Comparison of ENCODE assay signal across 21 cellular contexts in genomic region chr12:90938451-90938850, GRCh38. TPM values are rescaled to one million over a fixed set of nuclear protein-coding genes. Genes with fewer than 3 reads are reported as not detected.
DNase-seq lines count a peak whose midpoint lies in the region; ATAC-seq, FAIRE-seq and TF ChIP-seq lines count a peak whose summit lies in the region.
"Had no signal": no experiment of that assay in that cellular context is flagged by ENCODE, and none has a peak within 500 bp of the region (broad histone marks: within the 10 kb centered on the region; RNA-seq: fewer than 3 reads in every experiment).

No MANE protein-coding gene starts in this region.

- intact Hi-C loops in Calu3 (cut with micrococcal nuclease; ENCODE audit: unreplicated experiment) = loop anchor here (10.0 kb wide), 1 partner anchor 754 kb away; no protein-coding TSS in a partner anchor

- no peaks in the 10 kb centered on the region for H3K27me3 ChIP-seq in BE2C
- H3K27me3 ChIP-seq: BLaER1 treated with 17β-estradiol and CSF1 and Interleukin-3, amounts not matched to agents 10 nM and 100 nM; body of pancreas had no signal

- no peaks in the 10 kb centered on the region for H3K36me3 ChIP-seq in BE2C
- H3K36me3 ChIP-seq: BLaER1 treated with 17β-estradiol and CSF1 and Interleukin-3, amounts not matched to agents 10 nM and 100 nM had no signal

- no peaks in the 10 kb centered on the region for H3K4me1 ChIP-seq in BE2C
- H3K4me1 ChIP-seq: BLaER1 treated with 17β-estradiol and CSF1 and Interleukin-3, amounts not matched to agents 10 nM and 100 nM; body of pancreas had no signal

- FAIRE-seq in RCC 7860 (lab: Jason Lieb, UNC) = peak; percentile 41
- FAIRE-seq: G401.6 had no signal

- H3K9me3 ChIP-seq in BE2C = no peaks in the 10 kb centered on the region
- H3K9me3 ChIP-seq: BLaER1 treated with 17β-estradiol and CSF1 and Interleukin-3, amounts not matched to agents 10 nM and 100 nM; body of pancreas had no signal

- H3K4me3 Mint-ChIP-seq in Calu3 (ENCODE audit: low read depth, unreplicated experiment) (no peak overlapping the region), nephron (no peak overlapping the region)
- H3K4me3 Mint-ChIP-seq: activated CD4-positive, alpha-beta T cell treated with anti-CD3 and anti-CD28 coated beads for 36 hours; activated T-helper 1 cell treated with anti-CD3 and anti-CD28 coated beads, Interleukin-12 subunit alpha, Interleukin-12 subunit beta, Interleukin-2, Interleukin-4 antibody, amounts not matched to agents 30 ng/mL and 10 ng/mL and 1 ng/mL, durations not matched to agents 14 hours and 24 hours and 36 hours; effector memory CD8-positive, alpha-beta T cell; memory B cell; stimulated activated naive B cell treated with anti-CD40 and anti-IgM and Interleukin-4, amounts not matched to agents 10 μg/mL and 1 μg/mL and 100 μg/mL, for 72 hours had no signal

- H3K36me3 Mint-ChIP-seq in Calu3 (ENCODE audit: insufficient read depth, unreplicated experiment) (peaks cover 4% of the 10 kb centered on the region), nephron (ENCODE audit: low read depth) (no peaks in the 10 kb centered on the region)
- H3K36me3 Mint-ChIP-seq: memory B cell; stimulated activated naive B cell treated with anti-CD40 and anti-IgM and Interleukin-4, amounts not matched to agents 10 μg/mL and 1 μg/mL and 100 μg/mL, for 72 hours had no signal

- H3K27ac Mint-ChIP-seq in Calu3 (ENCODE audit: unreplicated experiment) (peak overlapping the region; percentile 29), nephron (peak overlapping the region in 2 of 3 experiments; percentile 43 to 61)
- H3K27ac Mint-ChIP-seq: activated CD4-positive, alpha-beta T cell treated with anti-CD3 and anti-CD28 coated beads for 36 hours; activated T-helper 1 cell treated with anti-CD3 and anti-CD28 coated beads, Interleukin-12 subunit alpha, Interleukin-12 subunit beta, Interleukin-2, Interleukin-4 antibody, amounts not matched to agents 30 ng/mL and 10 ng/mL and 1 ng/mL, durations not matched to agents 14 hours and 24 hours and 36 hours; effector memory CD8-positive, alpha-beta T cell; memory B cell; stimulated activated naive B cell treated with anti-CD40 and anti-IgM and Interleukin-4, amounts not matched to agents 10 μg/mL and 1 μg/mL and 100 μg/mL, for 72 hours had no signal

- CTCF ChIA-PET in Calu3 (lab: Charles Lee) = no interaction called here

- BruUV-seq in Calu3 (replicated peaks; lab: Mats Ljungman, UMichigan) = no TSS peak

- TF ChIP-seq CTCF in Calu3 (IDR thresholded peaks at IDR 0.05; ENCODE audit: unreplicated experiment) (no peak), nephron (IDR thresholded peaks at IDR 0.05; ENCODE audit: unreplicated experiment in 3 of 3) (no peak), BE2C (IDR thresholded peaks at IDR 0.05; ENCODE audit: low read depth, low read length) (no peak)

- H3K27me3 Mint-ChIP-seq in Calu3 (ENCODE audit: unreplicated experiment) (no peaks in the 10 kb centered on the region), nephron (ENCODE audit: low read depth) (no peaks in the 10 kb centered on the region)

- H3K9me3 Mint-ChIP-seq in Calu3 (ENCODE audit: low read depth, unreplicated experiment) (no peaks in the 10 kb centered on the region), nephron (peaks cover 12% of the 10 kb centered on the region)
- H3K9me3 Mint-ChIP-seq: activated T-helper 1 cell treated with anti-CD3 and anti-CD28 coated beads, Interleukin-12 subunit alpha, Interleukin-12 subunit beta, Interleukin-2, Interleukin-4 antibody, amounts not matched to agents 30 ng/mL and 10 ng/mL and 1 ng/mL, durations not matched to agents 14 hours and 24 hours and 36 hours; effector memory CD8-positive, alpha-beta T cell; memory B cell; stimulated activated naive B cell treated with anti-CD40 and anti-IgM and Interleukin-4, amounts not matched to agents 10 μg/mL and 1 μg/mL and 100 μg/mL, for 72 hours had no signal

- peak; percentile 25 for DNase-seq in Calu3
- DNase-seq in RCC 7860 (ENCODE audit: low spot score) = peak; percentile 56
- DNase-seq in fibroblast of gingiva (ENCODE audit: low read depth) = peak; percentile 21
- no peak for DNase-seq in NAMALWA (ENCODE audit: low spot score)
- DNase-seq in BE2C = no peak
- DNase-seq: activated CD4-positive, alpha-beta T cell treated with anti-CD3 and anti-CD28 coated beads for 36 hours; body of pancreas; effector memory CD8-positive, alpha-beta T cell; Kasumi-1; NCI-H2107; stimulated activated CD4-positive, alpha-beta T cell treated with anti-CD3 and anti-CD28 coated beads, Interleukin-1b, Interleukin-23, amount 100 ng/mL, for 48 hours; stimulated activated naive B cell treated with anti-CD40 and anti-IgM and Interleukin-4, amounts not matched to agents 10 μg/mL and 1 μg/mL and 100 μg/mL, for 72 hours; SW 1271 had no signal

- H3K4me1 Mint-ChIP-seq in Calu3 (ENCODE audit: low read depth, unreplicated experiment) = peaks cover 25% of the 10 kb centered on the region
- H3K4me1 Mint-ChIP-seq in nephron = peaks cover 27% of the 10 kb centered on the region
- H3K4me1 Mint-ChIP-seq: activated CD4-positive, alpha-beta T cell treated with anti-CD3 and anti-CD28 coated beads for 36 hours; memory B cell; stimulated activated naive B cell treated with anti-CD40 and anti-IgM and Interleukin-4, amounts not matched to agents 10 μg/mL and 1 μg/mL and 100 μg/mL, for 72 hours had no signal

- ATAC-seq in GM18498 (IDR thresholded peaks at IDR 0.05; ENCODE audit: unreplicated experiment) (no peak), HG02884 (IDR thresholded peaks at IDR 0.05; ENCODE audit: unreplicated experiment) (no peak)
- ATAC-seq: activated CD4-positive, alpha-beta T cell treated with anti-CD3 and anti-CD28 coated beads for 36 hours; body of pancreas; effector memory CD8-positive, alpha-beta T cell; stimulated activated naive B cell treated with anti-CD40 and anti-IgM and Interleukin-4, amounts not matched to agents 10 μg/mL and 1 μg/mL and 100 μg/mL, for 72 hours had no signal

- H3K4me3 ChIP-seq in BE2C (ENCODE audit: low read depth, low read length) = no peak overlapping the region
- H3K4me3 ChIP-seq: BLaER1 treated with 17β-estradiol and CSF1 and Interleukin-3, amounts not matched to agents 10 nM and 100 nM; body of pancreas had no signal

RNA-seq across cellular contexts. Expression of gene CCER1, which starts 16.5 kb away (rescaled TPM):
- not detected in 2 replicates for total RNA-seq in Calu3 (2022)
- polyA plus RNA-seq in BE2C (2012; ENCODE audit: insufficient read depth, insufficient read length, low read depth) = not detected
- total RNA-seq: activated CD4-positive, alpha-beta T cell treated with anti-CD3 and anti-CD28 coated beads for 36 hours; activated T-helper 1 cell treated with anti-CD3 and anti-CD28 coated beads, Interleukin-12 subunit alpha, Interleukin-12 subunit beta, Interleukin-2, Interleukin-4 antibody, amounts not matched to agents 30 ng/mL and 10 ng/mL and 1 ng/mL, durations not matched to agents 14 hours and 24 hours and 36 hours; body of pancreas; osteocyte had no signal

Comparison
In these comparisons a context has a peak if more than half of its experiments do, and no peak if none do; other contexts are left out.
1. DNase-seq: peak in Calu3 (single experiment), RCC 7860 (single experiment) and fibroblast of gingiva (single experiment); none in NAMALWA (single experiment) and BE2C (single experiment).